Comparison of ENCODE assay signal across 9 cellular contexts in genomic region chr10:70903262-70903921, GRCh38. TPM values are rescaled to one million over a fixed set of nuclear protein-coding genes. Genes with fewer than 3 reads are reported as not detected.
DNase-seq lines count a peak whose midpoint lies in the region; ATAC-seq and TF ChIP-seq lines count a peak whose summit lies in the region.
"Had no signal": no experiment of that assay in that cellular context is flagged by ENCODE, and none has a peak within 500 bp of the region (broad histone marks: within the 10 kb centered on the region; RNA-seq: fewer than 3 reads in every experiment).

No MANE protein-coding gene starts in this region.

- no peak overlapping the region for H3K27ac Mint-ChIP-seq in activated CD4-positive, alpha-beta T cell treated with anti-CD3 and anti-CD28 coated beads, Interleukin-2, amount 10 ng/mL, durations not matched to agents 24 days and 14 days
- no peak overlapping the region for H3K27ac Mint-ChIP-seq in activated T-cell treated with anti-CD3 and anti-CD28 coated beads, Interleukin-2, amount 50 U/mL, for 24 hours

- H3K4me3 ChIP-seq in gastroesophageal sphincter (no peak overlapping the region), ovary (no peak overlapping the region)

- peak; percentile 66 for ATAC-seq in gastroesophageal sphincter
- ATAC-seq in HG03159 (IDR thresholded peaks at IDR 0.05; ENCODE audit: unreplicated experiment) = no peak

- peak; percentile 76 for DNase-seq in activated CD4-positive, alpha-beta T cell treated with anti-CD3 and anti-CD28 coated beads, Interleukin-2, amount 10 ng/mL, durations not matched to agents 24 days and 14 days
- DNase-seq in activated CD4-positive, alpha-beta T cell treated with anti-CD3 and anti-CD28 coated beads for 4 hours = no peak
- DNase-seq in NCI-H1092 (lab: John Stamatoyannopoulos, UW) (peak; percentile 10), ovary (peak; percentile 41 to 75 (median 69)), dedifferentiated amniotic fluid mesenchymal stem cell (ENCODE audit: extremely low spot score) (no peak)
- DNase-seq in activated T-cell treated with anti-CD3 and anti-CD28 coated beads, Interleukin-2, amount 50 U/mL, for 24 hours = peak; percentile 61

- intact Hi-C loops in activated CD4-positive, alpha-beta T cell treated with anti-CD3 and anti-CD28 coated beads, Interleukin-2, amount 10 ng/mL, durations not matched to agents 24 days and 14 days (cut with micrococcal nuclease) = no loop called here
- intact Hi-C loops in ovary (cut with DNase I) = no loop called here

- no peak overlapping the region for H3K4me3 Mint-ChIP-seq in activated CD4-positive, alpha-beta T cell treated with anti-CD3 and anti-CD28 coated beads, Interleukin-2, amount 10 ng/mL, durations not matched to agents 24 days and 14 days
- H3K4me3 Mint-ChIP-seq in activated T-cell treated with anti-CD3 and anti-CD28 coated beads, Interleukin-2, amount 50 U/mL, for 24 hours = no peak overlapping the region
- H3K4me3 Mint-ChIP-seq: central memory CD8-positive, alpha-beta T cell had no signal

- 90 to 91% methylated on average over 4 of the region's 14 CpGs for WGBS in gastroesophageal sphincter (ENCODE audit: low coverage in 1 of 2), 2 donors
- 48 to 59% (median 54%) methylated on average over 14 of the region's 14 CpGs for WGBS in ovary, 3 donors

- H3K27ac ChIP-seq in gastroesophageal sphincter (no peak overlapping the region), ovary (no peak overlapping the region)

- H3K4me1 ChIP-seq in gastroesophageal sphincter (peaks cover 0 to 37% (median 7%) of the 10 kb centered on the region in 3 donors), ovary (ENCODE audit: insufficient read depth) (peaks cover 1% of the 10 kb centered on the region)

- H3K36me3 ChIP-seq in gastroesophageal sphincter = no peaks in the 10 kb centered on the region
- no peaks in the 10 kb centered on the region for H3K36me3 ChIP-seq in ovary

- TF ChIP-seq POLR2A in gastroesophageal sphincter (IDR thresholded peaks at IDR 0.05) (no peak), ovary (IDR thresholded peaks at IDR 0.05) (no peak)

- TF ChIP-seq CTCF in gastroesophageal sphincter (IDR thresholded peaks at IDR 0.05) = peak in 3 of 4 experiments; percentile 77 to 87 (median 87)
- TF ChIP-seq CTCF in ovary (IDR thresholded peaks at IDR 0.05) = peak; percentile 53 to 66 (median 58)

- H3K9me3 ChIP-seq in gastroesophageal sphincter (no peaks in the 10 kb centered on the region), ovary (no peaks in the 10 kb centered on the region)

- TF ChIP-seq EP300 in gastroesophageal sphincter (IDR thresholded peaks at IDR 0.05) (no peak), ovary (IDR thresholded peaks at IDR 0.05) (no peak)

- no peaks in the 10 kb centered on the region for H3K9me3 Mint-ChIP-seq in activated CD4-positive, alpha-beta T cell treated with anti-CD3 and anti-CD28 coated beads, Interleukin-2, amount 10 ng/mL, durations not matched to agents 24 days and 14 days
- no peaks in the 10 kb centered on the region for H3K9me3 Mint-ChIP-seq in activated T-cell treated with anti-CD3 and anti-CD28 coated beads, Interleukin-2, amount 50 U/mL, for 24 hours
- H3K9me3 Mint-ChIP-seq: central memory CD8-positive, alpha-beta T cell had no signal

- H3K27me3 ChIP-seq in gastroesophageal sphincter = peaks cover 3% of the 10 kb centered on the region
- no peaks in the 10 kb centered on the region for H3K27me3 ChIP-seq in ovary

- H3K4me1 Mint-ChIP-seq in activated CD4-positive, alpha-beta T cell treated with anti-CD3 and anti-CD28 coated beads, Interleukin-2, amount 10 ng/mL, durations not matched to agents 24 days and 14 days = no peaks in the 10 kb centered on the region
- no peaks in the 10 kb centered on the region for H3K4me1 Mint-ChIP-seq in activated T-cell treated with anti-CD3 and anti-CD28 coated beads, Interleukin-2, amount 50 U/mL, for 24 hours (ENCODE audit: low read depth)
- H3K4me1 Mint-ChIP-seq: central memory CD8-positive, alpha-beta T cell had no signal

- no peaks in the 10 kb centered on the region for H3K36me3 Mint-ChIP-seq in activated CD4-positive, alpha-beta T cell treated with anti-CD3 and anti-CD28 coated beads, Interleukin-2, amount 10 ng/mL, durations not matched to agents 24 days and 14 days (ENCODE audit: low read depth)
- no peaks in the 10 kb centered on the region for H3K36me3 Mint-ChIP-seq in activated T-cell treated with anti-CD3 and anti-CD28 coated beads, Interleukin-2, amount 50 U/mL, for 24 hours (ENCODE audit: low read depth)

- H3K27me3 Mint-ChIP-seq in activated CD4-positive, alpha-beta T cell treated with anti-CD3 and anti-CD28 coated beads, Interleukin-2, amount 10 ng/mL, durations not matched to agents 24 days and 14 days = no peaks in the 10 kb centered on the region
- H3K27me3 Mint-ChIP-seq in activated T-cell treated with anti-CD3 and anti-CD28 coated beads, Interleukin-2, amount 50 U/mL, for 24 hours = peaks cover 7% of the 10 kb centered on the region

RNA-seq across cellular contexts. Expression of gene PCBD1, which starts 15.0 kb away (rescaled TPM):
- 63.2 and 67.7 TPM in 2 replicates for total RNA-seq in activated CD4-positive, alpha-beta T cell treated with anti-CD3 and anti-CD28 coated beads, Interleukin-2, amount 10 ng/mL, durations not matched to agents 24 days and 14 days
- total RNA-seq in gastroesophageal sphincter = 100 to 1,000 TPM in 1 of 4 donors, 10 to 100 TPM in 3; 63.4 to 102 (median 74.0) TPM
- 10 to 100 TPM; 25.5 to 86.6 (median 59.6) TPM for total RNA-seq in ovary
- 100 to 1,000 TPM in 1 of 2 donors, 10 to 100 TPM in 1; 62.7 to 104 TPM for polyA plus RNA-seq in ovary

Comparison
In these comparisons a context has a peak if more than half of its experiments do, and no peak if none do; other contexts are left out.
1. DNase-seq: peak in activated CD4-positive, alpha-beta T cell treated with anti-CD3 and anti-CD28 coated beads, Interleukin-2, amount 10 ng/mL, durations not matched to agents 24 days and 14 days (single experiment), NCI-H1092 (single experiment), activated T-cell treated with anti-CD3 and anti-CD28 coated beads, Interleukin-2, amount 50 U/mL, for 24 hours (single experiment) and ovary (5 of 5); none in activated CD4-positive, alpha-beta T cell treated with anti-CD3 and anti-CD28 coated beads for 4 hours (0 of 2) and dedifferentiated amniotic fluid mesenchymal stem cell (single experiment).